Comparison of ENCODE assay signal across 12 cellular contexts in the genomic region with DNA sequence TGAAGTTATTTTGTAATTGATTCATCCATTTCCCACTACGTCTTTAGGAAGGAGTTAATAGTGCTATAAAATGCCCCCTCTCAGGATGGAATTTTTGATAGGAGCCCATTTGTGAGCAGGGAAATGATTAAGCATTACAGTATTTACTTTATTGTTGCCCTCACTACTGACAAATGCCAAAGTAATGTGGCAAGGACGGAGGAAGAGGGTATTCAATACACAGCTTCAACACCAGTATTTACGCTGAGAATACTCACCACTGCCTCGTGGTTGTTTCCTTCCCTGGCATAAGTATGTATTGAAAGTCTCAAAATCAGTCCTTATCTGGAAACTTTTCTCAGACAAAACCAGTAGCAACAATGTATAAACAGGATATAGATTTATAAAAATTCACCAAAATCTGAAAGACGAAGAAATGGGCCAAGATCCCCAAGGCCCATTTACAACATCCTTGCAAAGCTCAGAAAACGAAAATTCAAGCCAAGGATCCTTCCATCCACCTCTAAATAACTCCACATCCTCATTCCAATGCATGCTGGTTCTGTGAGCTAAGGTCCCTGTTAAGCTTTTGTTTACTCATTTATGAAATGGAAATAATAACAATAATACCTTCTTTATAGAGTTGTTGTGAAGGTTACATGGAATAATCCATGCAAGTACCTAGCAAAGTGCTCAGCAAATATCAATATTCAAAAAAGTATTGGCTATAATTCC. TPM values are rescaled to one million over a fixed set of nuclear protein-coding genes. Genes with fewer than 3 reads are reported as not detected.
A peak's percentile ranks its signal among the peaks of the same experiment; 100 is the strongest.
DNase-seq lines count a peak whose midpoint lies in the region; ATAC-seq and TF ChIP-seq lines count a peak whose summit lies in the region.
"Had no signal": no experiment of that assay in that cellular context is flagged by ENCODE, and none has a peak within 500 bp of the region (broad histone marks: within the 10 kb centered on the region; RNA-seq: fewer than 3 reads in every experiment).

No MANE protein-coding gene starts in this region.

- peaks cover 74% of the 10 kb centered on the region for H3K36me3 Mint-ChIP-seq in HFFc6 (ENCODE audit: low read depth)

- H3K9ac ChIP-seq in subcutaneous abdominal adipose tissue (ENCODE audit: low read length in 5 of 5) = no peak overlapping the region

- peak overlapping the region; percentile 89 for H3K27ac Mint-ChIP-seq in HFFc6

- TF ChIP-seq POLR2A in GM18505 (IDR thresholded peaks at IDR 0.05; ENCODE audit: borderline replicate concordance, extremely low read depth, insufficient read depth, insufficient read length) = no peak

- H3K4me1 ChIP-seq in foreskin keratinocyte (peaks cover 30% of the 10 kb centered on the region), subcutaneous abdominal adipose tissue (ENCODE audit: control insufficient read depth in 5 of 5, insufficient read depth in 5 of 5, low read length in 5 of 5) (peaks cover 0 to 11% (median 10%) of the 10 kb centered on the region in 5 donors), heart right ventricle (peaks cover 0 to 18% (median 0%) of the 10 kb centered on the region in 9 donors)

- H3K27ac ChIP-seq in foreskin keratinocyte = peak overlapping the region; percentile 22
- H3K27ac ChIP-seq in subcutaneous abdominal adipose tissue (ENCODE audit: low read depth, low read length) = peak overlapping the region; percentile 45
- H3K27ac ChIP-seq in heart right ventricle = peak overlapping the region in 3 of 10 donors; percentile 17 to 29 (median 18)

- H3K4me3 ChIP-seq in WI38 (ENCODE audit: low read depth, low read length) (peak overlapping the region; percentile 35), subcutaneous abdominal adipose tissue (ENCODE audit: low read depth in 1 of 5, low read length in 5 of 5) (no peak overlapping the region), heart right ventricle (no peak overlapping the region)

- peaks cover 10 to 21% (median 17%) of the 10 kb centered on the region in 5 donors for H3K36me3 ChIP-seq in subcutaneous abdominal adipose tissue (ENCODE audit: control insufficient read depth in 5 of 5, insufficient read depth in 5 of 5, low read length in 5 of 5)
- H3K36me3 ChIP-seq in heart right ventricle = peaks cover 0 to 58% (median 8%) of the 10 kb centered on the region in 9 donors

- intact Hi-C loops in sciatic nerve (cut with DNase I) = no loop called here
- intact Hi-C loops in heart right ventricle (cut with DNase I) = no loop called here

- H3K27me3 ChIP-seq in foreskin keratinocyte (no peaks in the 10 kb centered on the region), subcutaneous abdominal adipose tissue (ENCODE audit: control insufficient read depth in 5 of 5, insufficient read depth in 4 of 5, low read length in 5 of 5) (no peaks in the 10 kb centered on the region), heart right ventricle (no peaks in the 10 kb centered on the region)

- peaks cover 89% of the 10 kb centered on the region for H3K4me1 Mint-ChIP-seq in HFFc6 (ENCODE audit: low read depth)

- ATAC-seq in foreskin keratinocyte = peak; percentile 74
- ATAC-seq in HG02759 (IDR thresholded peaks at IDR 0.05; ENCODE audit: unreplicated experiment) = no peak
- no peak for ATAC-seq in sciatic nerve
- no peak for ATAC-seq in heart right ventricle
- ATAC-seq in GM18505 (IDR thresholded peaks at IDR 0.05; ENCODE audit: unreplicated experiment) = no peak

- H3K9me3 ChIP-seq in subcutaneous abdominal adipose tissue (ENCODE audit: control insufficient read depth in 5 of 5, low read length in 5 of 5) (no peaks in the 10 kb centered on the region), heart right ventricle (no peaks in the 10 kb centered on the region)

- H3K4me3 Mint-ChIP-seq in HFFc6 = peak overlapping the region; percentile 66

- DNase-seq in HFFc6 (peak; percentile 62), foreskin keratinocyte (peak; percentile 37 to 66), sciatic nerve (ENCODE audit: low spot score) (no peak), heart right ventricle (no peak)
- DNase-seq: activated gamma-delta T cell treated with Interleukin-2 at 50 U/mL for 16 hours, DMS 273 treated with DMSO at 0.1 percent for 48 hours, NCI-H1092 treated with DMSO at 0.1 percent for 48 hours, small intestine had no signal

- H3K27me3 Mint-ChIP-seq in HFFc6 (ENCODE audit: insufficient read depth) = peaks cover 36% of the 10 kb centered on the region

- WGBS in heart right ventricle, 2 donors = 77 to 82% methylated on average over 6 of the region's 6 CpGs

- TF ChIP-seq CTCF in HFFc6 (IDR thresholded peaks at IDR 0.05) (no peak), WI38 (IDR thresholded peaks at IDR 0.05; ENCODE audit: low read depth, low read length) (no peak), foreskin keratinocyte (conservative IDR thresholded peaks at IDR 0.05) (no peak), heart right ventricle (IDR thresholded peaks at IDR 0.05) (no peak)

- peaks cover 24% of the 10 kb centered on the region for H3K9me3 Mint-ChIP-seq in HFFc6

RNA-seq across cellular contexts. Expression of gene FEZ2, which starts 29.3 kb away (rescaled TPM):
- 100 to 1,000 TPM; 113 to 126 (median 120) TPM for total RNA-seq in HFFc6 (2021; fragmentation: NEBNext Ultra II Directional; extraction: Animal tissue kit (Norgen Biotek cat#: 25700))
- total RNA-seq in foreskin keratinocyte (36.5 and 43.1 TPM in 2 replicates), sciatic nerve (89.8 TPM), heart right ventricle (10 to 100 TPM; 29.8 to 51.7 (median 40.9) TPM)
- polyA plus RNA-seq in foreskin keratinocyte (20.2 and 24.6 TPM in 2 replicates), heart right ventricle (10 to 100 TPM; 16.4 to 20.2 TPM)

Comparison
In these comparisons a context has a peak if more than half of its experiments do, and no peak if none do; other contexts are left out.
1. DNase-seq: peak in HFFc6 (single experiment) and foreskin keratinocyte (2 of 2); none in sciatic nerve (single experiment) and heart right ventricle (0 of 2).